ENCODE assay signal across 9 cellular contexts in the genomic region with DNA sequence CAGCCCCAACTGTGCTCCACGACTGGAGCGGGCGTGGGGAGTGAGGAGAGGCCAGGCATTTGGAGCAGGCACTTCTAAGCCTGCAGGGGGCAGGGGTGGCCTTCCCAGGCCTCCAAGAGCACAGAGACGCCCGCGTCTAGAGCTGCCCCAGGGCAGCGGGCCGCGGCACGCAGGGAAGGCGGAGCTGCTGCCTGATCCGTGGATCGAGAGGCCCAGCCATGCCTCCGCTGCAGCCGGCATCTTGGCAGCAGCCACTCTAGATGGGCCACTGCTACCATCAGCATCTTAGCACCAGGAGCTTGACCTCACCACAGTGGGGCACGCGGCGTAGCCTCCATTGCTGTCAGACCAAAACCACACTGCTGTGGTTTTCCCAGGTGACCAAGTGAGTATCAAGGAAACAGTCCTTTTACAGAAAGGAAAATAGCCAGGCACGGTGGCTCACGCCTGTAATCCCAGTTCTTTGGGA. TPM values are rescaled to one million over a fixed set of nuclear protein-coding genes. Genes with fewer than 3 reads are reported as not detected.
A peak's percentile ranks its signal among the peaks of the same experiment; 100 is the strongest.
DNase-seq lines count a peak whose midpoint lies in the region; ATAC-seq and TF ChIP-seq lines count a peak whose summit lies in the region.
"Had no signal": no experiment of that assay in that cellular context is flagged by ENCODE, and none has a peak within 500 bp of the region (broad histone marks: within the 10 kb centered on the region; RNA-seq: fewer than 3 reads in every experiment).

No MANE protein-coding gene starts in this region.

- H3K4me2 ChIP-seq in Loucy (ENCODE audit: low read depth, low read length, poor library complexity, severe bottlenecking) = peak overlapping the region; percentile 68

- peak; percentile 75 for TF ChIP-seq CTCF in Loucy (conservative IDR thresholded peaks at IDR 0.05; ENCODE audit: low read length)
- TF ChIP-seq CTCF in natural killer cell (IDR thresholded peaks at IDR 0.05) = peak; percentile 25
- TF ChIP-seq CTCF in type B pancreatic cell (conservative IDR thresholded peaks at IDR 0.05) = peak; percentile 78

- no peaks in the 10 kb centered on the region for H3K9me2 ChIP-seq in Loucy (replicated peaks; ENCODE audit: low read depth, low read length)

- POLR2A ChIA-PET in activated CD4-positive, alpha-beta memory T cell treated with anti-CD3 and anti-CD28 coated beads, Interleukin-2, amount 10 ng/mL, durations not matched to agents 7 days and 5 days (lab: Charles Lee) = no interaction called here

- H3K9ac ChIP-seq in Loucy (ENCODE audit: low read depth, low read length, poor library complexity, severe bottlenecking) = peak overlapping the region; percentile 67

- peak; percentile 74 to 94 (median 91) for ATAC-seq in natural killer cell

- no peak overlapping the region for H3K4me3 Mint-ChIP-seq in activated CD4-positive, alpha-beta memory T cell treated with anti-CD3 and anti-CD28 coated beads, Interleukin-2, amount 10 ng/mL, durations not matched to agents 7 days and 5 days
- H3K4me3 Mint-ChIP-seq in natural killer cell = peak overlapping the region; percentile 37
- H3K4me3 Mint-ChIP-seq in type B pancreatic cell = no peak overlapping the region
- H3K4me3 Mint-ChIP-seq: stimulated activated naive CD8-positive, alpha-beta T cell treated with anti-CD3 and anti-CD28 coated beads, Interleukin-15, Interleukin-2, amounts not matched to agents 100 ng/mL and 50 ng/mL, for 24 hours had no signal

- no peak overlapping the region for H3K27ac Mint-ChIP-seq in activated CD4-positive, alpha-beta memory T cell treated with anti-CD3 and anti-CD28 coated beads, Interleukin-2, amount 10 ng/mL, durations not matched to agents 7 days and 5 days
- H3K27ac Mint-ChIP-seq in natural killer cell (peak overlapping the region in 1 of 2 donors; percentile 54), type B pancreatic cell (peak overlapping the region; percentile 35)
- H3K27ac Mint-ChIP-seq: stimulated activated naive CD8-positive, alpha-beta T cell treated with anti-CD3 and anti-CD28 coated beads, Interleukin-15, Interleukin-2, amounts not matched to agents 100 ng/mL and 50 ng/mL, for 24 hours had no signal

- H3K27me3 Mint-ChIP-seq in activated CD4-positive, alpha-beta memory T cell treated with anti-CD3 and anti-CD28 coated beads, Interleukin-2, amount 10 ng/mL, durations not matched to agents 7 days and 5 days = no peaks in the 10 kb centered on the region
- H3K27me3 Mint-ChIP-seq in natural killer cell (ENCODE audit: low read depth in 2 of 2) (no peaks in the 10 kb centered on the region), type B pancreatic cell (no peaks in the 10 kb centered on the region)
- H3K27me3 Mint-ChIP-seq: stimulated activated naive CD8-positive, alpha-beta T cell treated with anti-CD3 and anti-CD28 coated beads, Interleukin-15, Interleukin-2, amounts not matched to agents 100 ng/mL and 50 ng/mL, for 24 hours had no signal

- no peaks in the 10 kb centered on the region for H3K79me2 ChIP-seq in Loucy (ENCODE audit: insufficient read depth, low read length)

- H3K9me3 ChIP-seq in Loucy (ENCODE audit: insufficient read depth, low read depth, low read length) = no peaks in the 10 kb centered on the region

- H3K36me3 Mint-ChIP-seq in activated CD4-positive, alpha-beta memory T cell treated with anti-CD3 and anti-CD28 coated beads, Interleukin-2, amount 10 ng/mL, durations not matched to agents 7 days and 5 days (ENCODE audit: low read depth) = no peaks in the 10 kb centered on the region
- H3K36me3 Mint-ChIP-seq in natural killer cell = no peaks in the 10 kb centered on the region
- no peaks in the 10 kb centered on the region for H3K36me3 Mint-ChIP-seq in type B pancreatic cell

- H3F3A ChIP-seq in Loucy (ENCODE audit: low read depth) = no peaks in the 10 kb centered on the region

- DNase-seq in DMS53 treated with DMSO at 0.1 percent for 48 hours (lab: John Stamatoyannopoulos, UW; ENCODE audit: unreplicated experiment) = peak; percentile 33
- peak; percentile 48 for DNase-seq in activated CD4-positive, alpha-beta memory T cell treated with anti-CD3 and anti-CD28 coated beads, Interleukin-2, amount 10 ng/mL, durations not matched to agents 7 days and 5 days
- DNase-seq in fibroblast of gingiva (ENCODE audit: low read depth) = peak; percentile 74
- peak; percentile 25 for DNase-seq in natural killer cell
- no peak for DNase-seq in type B pancreatic cell (ENCODE audit: extremely low spot score, unreplicated experiment)
- no peak for DNase-seq in NCI-H2107 (lab: John Stamatoyannopoulos, UW)
- DNase-seq in DMS114 treated with DMSO at 0.1 percent for 48 hours (lab: John Stamatoyannopoulos, UW; ENCODE audit: unreplicated experiment) = no peak

- intact Hi-C loops in natural killer cell (cut with micrococcal nuclease) = loop anchor here (5.0 kb wide), 1 partner anchor 114 kb away; no protein-coding TSS in a partner anchor

- peak overlapping the region; percentile 95 for H2AFZ ChIP-seq in Loucy (ENCODE audit: low read length)

- peak overlapping the region; percentile 71 for H3K4me3 ChIP-seq in Loucy (ENCODE audit: low read length, poor library complexity, severe bottlenecking)

- peaks cover 4% of the 10 kb centered on the region for H3K4me1 Mint-ChIP-seq in activated CD4-positive, alpha-beta memory T cell treated with anti-CD3 and anti-CD28 coated beads, Interleukin-2, amount 10 ng/mL, durations not matched to agents 7 days and 5 days
- H3K4me1 Mint-ChIP-seq in natural killer cell (peaks cover 6 to 21% of the 10 kb centered on the region in 2 donors), type B pancreatic cell (ENCODE audit: unreplicated experiment) (peaks cover 20% of the 10 kb centered on the region)

- H3K36me3 ChIP-seq in Loucy (ENCODE audit: insufficient read depth, low read length) = no peaks in the 10 kb centered on the region

- CTCF ChIA-PET in activated CD4-positive, alpha-beta memory T cell treated with anti-CD3 and anti-CD28 coated beads, Interleukin-2, amount 10 ng/mL, durations not matched to agents 7 days and 5 days (lab: Charles Lee) = interaction anchor here (2.0 kb wide), 1 partner anchor 113 kb away, joined by 4 read pairs; no protein-coding TSS in a partner anchor

- H3K9me3 Mint-ChIP-seq in activated CD4-positive, alpha-beta memory T cell treated with anti-CD3 and anti-CD28 coated beads, Interleukin-2, amount 10 ng/mL, durations not matched to agents 7 days and 5 days = no peaks in the 10 kb centered on the region
- no peaks in the 10 kb centered on the region for H3K9me3 Mint-ChIP-seq in natural killer cell
- no peaks in the 10 kb centered on the region for H3K9me3 Mint-ChIP-seq in type B pancreatic cell
- H3K9me3 Mint-ChIP-seq: stimulated activated naive CD8-positive, alpha-beta T cell treated with anti-CD3 and anti-CD28 coated beads, Interleukin-15, Interleukin-2, amounts not matched to agents 100 ng/mL and 50 ng/mL, for 24 hours had no signal

- peaks cover 8% of the 10 kb centered on the region for H3K4me1 ChIP-seq in Loucy (ENCODE audit: insufficient read depth, low read length, poor library complexity, severe bottlenecking)

- no peaks in the 10 kb centered on the region for H3K27me3 ChIP-seq in Loucy (ENCODE audit: insufficient read depth, low read length, poor library complexity, severe bottlenecking)

- H4K20me1 ChIP-seq in Loucy (ENCODE audit: insufficient read depth, low read length, poor library complexity, severe bottlenecking) = no peaks in the 10 kb centered on the region

RNA-seq across cellular contexts. Expression of gene WDR45B, which starts 20.4 kb away (rescaled TPM):
- 10 to 100 TPM; 41.0 to 42.9 TPM for total RNA-seq in activated CD4-positive, alpha-beta memory T cell treated with anti-CD3 and anti-CD28 coated beads, Interleukin-2, amount 10 ng/mL, durations not matched to agents 7 days and 5 days
- total RNA-seq in natural killer cell = 100 to 1,000 TPM in 1 of 3 donors, 10 to 100 TPM in 2; 81.8 to 112 (median 94.6) TPM
- 74.0 and 100 TPM in 2 replicates for total RNA-seq in type B pancreatic cell (ENCODE audit: low replicate concordance)

RNA-seq across cellular contexts. Expression of gene RAB40B, which starts 29.8 kb away (rescaled TPM):
- total RNA-seq in activated CD4-positive, alpha-beta memory T cell treated with anti-CD3 and anti-CD28 coated beads, Interleukin-2, amount 10 ng/mL, durations not matched to agents 7 days and 5 days = 1 to 10 TPM; 1.4 to 2.0 TPM
- total RNA-seq in natural killer cell = 1 to 10 TPM; 3.7 to 7.3 (median 4.0) TPM
- total RNA-seq in type B pancreatic cell (ENCODE audit: low replicate concordance) = 16.7 and 18.9 TPM in 2 replicates

RNA-seq across cellular contexts. Expression of gene FN3KRP, which starts 47.8 kb away (rescaled TPM):
- 10 to 100 TPM; 30.4 to 32.1 TPM for total RNA-seq in activated CD4-positive, alpha-beta memory T cell treated with anti-CD3 and anti-CD28 coated beads, Interleukin-2, amount 10 ng/mL, durations not matched to agents 7 days and 5 days
- 10 to 100 TPM; 29.4 to 42.3 (median 32.0) TPM for total RNA-seq in natural killer cell
- 36.5 and 42.5 TPM in 2 replicates for total RNA-seq in type B pancreatic cell (ENCODE audit: low replicate concordance)

Comparison
In these comparisons a context has a peak if more than half of its experiments do, and no peak if none do; other contexts are left out.
1. DNase-seq: peak in DMS53 treated with DMSO at 0.1 percent for 48 hours (single experiment), activated CD4-positive, alpha-beta memory T cell treated with anti-CD3 and anti-CD28 coated beads, Interleukin-2, amount 10 ng/mL, durations not matched to agents 7 days and 5 days (single experiment), fibroblast of gingiva (single experiment) and natural killer cell (single experiment); none in type B pancreatic cell (single experiment), NCI-H2107 (single experiment) and DMS114 treated with DMSO at 0.1 percent for 48 hours (single experiment).
2. CTCF ChIP-seq: peak in every context shown above with its lines; median percentile 78 in type B pancreatic cell; 75 in Loucy; 25 in natural killer cell.